In the genomic region with DNA sequence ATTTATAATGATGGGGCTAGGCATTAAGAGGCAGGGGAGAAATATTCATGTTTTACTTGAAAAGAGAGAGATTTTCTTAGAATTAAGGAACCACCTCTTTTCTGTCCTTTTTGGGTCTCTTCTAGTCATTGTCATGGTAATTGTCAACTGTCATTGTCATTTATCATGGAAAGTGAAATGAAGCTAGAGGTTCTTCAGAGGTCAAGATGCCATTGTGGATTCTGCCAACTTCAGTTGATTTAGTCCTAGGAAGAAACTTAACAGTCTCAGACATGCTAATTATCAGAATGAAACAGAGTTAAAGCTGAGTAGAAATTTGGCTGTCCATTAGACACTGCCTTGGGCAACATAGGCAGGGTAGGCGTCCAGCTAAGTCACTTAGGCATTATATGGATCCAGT, we compare ENCODE assay signal across 1 cellular context.
TF ChIP-seq lines count a peak whose summit lies in the region.

No MANE protein-coding gene starts in this region.

TF ChIP-seq in WTC11, 78 proteins besides CTCF, POLR2A, EP300 and RAD21 (continued from another document):
- TF ChIP-seq, protein P1, sequence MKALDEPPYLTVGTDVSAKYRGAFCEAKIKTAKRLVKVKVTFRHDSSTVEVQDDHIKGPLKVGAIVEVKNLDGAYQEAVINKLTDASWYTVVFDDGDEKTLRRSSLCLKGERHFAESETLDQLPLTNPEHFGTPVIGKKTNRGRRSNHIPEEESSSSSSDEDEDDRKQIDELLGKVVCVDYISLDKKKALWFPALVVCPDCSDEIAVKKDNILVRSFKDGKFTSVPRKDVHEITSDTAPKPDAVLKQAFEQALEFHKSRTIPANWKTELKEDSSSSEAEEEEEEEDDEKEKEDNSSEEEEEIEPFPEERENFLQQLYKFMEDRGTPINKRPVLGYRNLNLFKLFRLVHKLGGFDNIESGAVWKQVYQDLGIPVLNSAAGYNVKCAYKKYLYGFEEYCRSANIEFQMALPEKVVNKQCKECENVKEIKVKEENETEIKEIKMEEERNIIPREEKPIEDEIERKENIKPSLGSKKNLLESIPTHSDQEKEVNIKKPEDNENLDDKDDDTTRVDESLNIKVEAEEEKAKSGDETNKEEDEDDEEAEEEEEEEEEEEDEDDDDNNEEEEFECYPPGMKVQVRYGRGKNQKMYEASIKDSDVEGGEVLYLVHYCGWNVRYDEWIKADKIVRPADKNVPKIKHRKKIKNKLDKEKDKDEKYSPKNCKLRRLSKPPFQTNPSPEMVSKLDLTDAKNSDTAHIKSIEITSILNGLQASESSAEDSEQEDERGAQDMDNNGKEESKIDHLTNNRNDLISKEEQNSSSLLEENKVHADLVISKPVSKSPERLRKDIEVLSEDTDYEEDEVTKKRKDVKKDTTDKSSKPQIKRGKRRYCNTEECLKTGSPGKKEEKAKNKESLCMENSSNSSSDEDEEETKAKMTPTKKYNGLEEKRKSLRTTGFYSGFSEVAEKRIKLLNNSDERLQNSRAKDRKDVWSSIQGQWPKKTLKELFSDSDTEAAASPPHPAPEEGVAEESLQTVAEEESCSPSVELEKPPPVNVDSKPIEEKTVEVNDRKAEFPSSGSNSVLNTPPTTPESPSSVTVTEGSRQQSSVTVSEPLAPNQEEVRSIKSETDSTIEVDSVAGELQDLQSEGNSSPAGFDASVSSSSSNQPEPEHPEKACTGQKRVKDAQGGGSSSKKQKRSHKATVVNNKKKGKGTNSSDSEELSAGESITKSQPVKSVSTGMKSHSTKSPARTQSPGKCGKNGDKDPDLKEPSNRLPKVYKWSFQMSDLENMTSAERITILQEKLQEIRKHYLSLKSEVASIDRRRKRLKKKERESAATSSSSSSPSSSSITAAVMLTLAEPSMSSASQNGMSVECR (CRISPR knock-in tag; IDR thresholded peaks at IDR 0.05; ENCODE audit: borderline replicate concordance): no peak
- TF ChIP-seq ZNF317 (CRISPR knock-in tag; IDR thresholded peaks at IDR 0.05; ENCODE audit: borderline replicate concordance, low read depth): no peak
- TF ChIP-seq JUN (CRISPR knock-in tag; IDR thresholded peaks at IDR 0.05): no peak
- TF ChIP-seq ZNF121 (CRISPR knock-in tag; IDR thresholded peaks at IDR 0.05): no peak
- no peak for TF ChIP-seq MXD4 (CRISPR knock-in tag; IDR thresholded peaks at IDR 0.05; ENCODE audit: borderline replicate concordance)
- no peak for TF ChIP-seq NR2C2 (CRISPR knock-in tag; IDR thresholded peaks at IDR 0.05)
- TF ChIP-seq NFE2L1 (CRISPR knock-in tag; IDR thresholded peaks at IDR 0.05): no peak
- TF ChIP-seq, protein P2, sequence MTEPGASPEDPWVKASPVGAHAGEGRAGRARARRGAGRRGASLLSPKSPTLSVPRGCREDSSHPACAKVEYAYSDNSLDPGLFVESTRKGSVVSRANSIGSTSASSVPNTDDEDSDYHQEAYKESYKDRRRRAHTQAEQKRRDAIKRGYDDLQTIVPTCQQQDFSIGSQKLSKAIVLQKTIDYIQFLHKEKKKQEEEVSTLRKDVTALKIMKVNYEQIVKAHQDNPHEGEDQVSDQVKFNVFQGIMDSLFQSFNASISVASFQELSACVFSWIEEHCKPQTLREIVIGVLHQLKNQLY (CRISPR knock-in tag; IDR thresholded peaks at IDR 0.05): no peak
- no peak for TF ChIP-seq RELA (CRISPR knock-in tag; IDR thresholded peaks at IDR 0.05; ENCODE audit: borderline replicate concordance)
- TF ChIP-seq TEAD4 (CRISPR knock-in tag; IDR thresholded peaks at IDR 0.05): no peak
